8 cellular contexts compared by ENCODE assay signal in the genomic region with DNA sequence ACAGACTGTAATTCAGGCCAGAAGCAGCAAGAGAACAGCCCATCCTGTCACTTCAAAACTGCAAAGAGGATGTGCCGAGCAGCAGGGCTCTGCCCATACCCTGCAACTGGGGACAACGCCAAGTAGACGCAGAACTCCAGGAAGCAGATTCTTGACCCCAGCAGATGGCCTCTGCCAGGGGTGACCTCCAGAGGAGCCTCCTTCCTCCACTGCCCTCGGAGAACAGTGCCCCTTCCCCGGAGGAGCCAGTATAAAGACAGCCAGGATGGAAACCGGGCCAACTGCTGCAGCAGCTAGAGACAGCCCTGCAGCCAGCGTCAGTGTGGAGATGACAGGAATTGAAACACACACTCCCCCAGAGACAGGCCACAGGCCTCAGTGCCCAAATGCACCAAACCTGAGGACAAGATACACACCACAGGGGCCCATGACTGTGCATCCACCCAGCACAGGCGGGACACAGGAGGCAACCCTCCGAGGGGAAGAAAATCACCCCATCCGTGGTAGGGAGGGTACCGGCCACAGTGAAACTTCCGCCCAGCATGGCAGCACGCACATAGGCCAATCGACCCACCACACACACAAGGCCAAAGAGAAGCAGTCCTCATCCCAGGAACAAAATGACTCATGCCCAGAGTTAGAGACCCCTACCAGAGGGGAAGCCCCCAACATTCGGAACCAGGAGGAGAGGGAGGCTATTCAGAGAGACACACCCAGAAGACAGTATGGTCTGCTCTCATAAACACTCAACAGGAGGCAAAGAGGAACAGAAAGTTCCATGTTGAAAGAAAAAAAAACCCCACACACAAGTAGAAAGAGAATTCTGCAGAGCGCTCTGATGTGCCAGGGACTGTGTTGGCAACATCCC. TPM values are rescaled to one million over a fixed set of nuclear protein-coding genes. Genes with fewer than 3 reads are reported as not detected.
DNase-seq lines count a peak whose midpoint lies in the region; ATAC-seq and TF ChIP-seq lines count a peak whose summit lies in the region.

No MANE protein-coding gene starts in this region.

- no peak for TF ChIP-seq CTCF in HL-60 (IDR thresholded peaks at IDR 0.05; ENCODE audit: insufficient read depth, low read length)

- H3K27ac Mint-ChIP-seq in CD4-positive, CD25-positive, alpha-beta regulatory T cell, result peak overlapping the region; percentile 88 to 95 (median 92)
- H3K27ac Mint-ChIP-seq in activated naive CD8-positive, alpha-beta T cell treated with anti-CD3 and anti-CD28 coated beads, Interleukin-2, amount 10 ng/mL, durations not matched to agents 7 days and 5 days, result peak overlapping the region; percentile 67

- H3K4me3 Mint-ChIP-seq in CD4-positive, CD25-positive, alpha-beta regulatory T cell, result peak overlapping the region; percentile 96 to 99 (median 98)
- H3K4me3 Mint-ChIP-seq in activated naive CD8-positive, alpha-beta T cell treated with anti-CD3 and anti-CD28 coated beads, Interleukin-2, amount 10 ng/mL, durations not matched to agents 7 days and 5 days, result peak overlapping the region; percentile 5

- H3K27me3 ChIP-seq in CD4-positive, CD25-positive, alpha-beta regulatory T cell (ENCODE audit: control insufficient read depth, insufficient read depth, low read length), result no peaks in the 10 kb centered on the region
- H3K27me3 ChIP-seq in HL-60 (ENCODE audit: insufficient read depth, poor library complexity, severe bottlenecking), result no peaks in the 10 kb centered on the region

- POLR2A ChIA-PET in activated naive CD8-positive, alpha-beta T cell treated with anti-CD3 and anti-CD28 coated beads, Interleukin-2, amount 10 ng/mL, durations not matched to agents 7 days and 5 days (lab: Charles Lee), result no interaction called here

- H3K4me3 ChIP-seq in CD4-positive, CD25-positive, alpha-beta regulatory T cell (ENCODE audit: low read depth, low read length), result peak overlapping the region; percentile 84
- peak overlapping the region; percentile 23 for H3K4me3 ChIP-seq in HL-60 (replicated peaks; ENCODE audit: insufficient read depth, low read length)

- peaks cover 7 to 76% (median 41%) of the 10 kb centered on the region in 4 donors for H3K4me1 Mint-ChIP-seq in CD4-positive, CD25-positive, alpha-beta regulatory T cell
- H3K4me1 Mint-ChIP-seq in activated naive CD8-positive, alpha-beta T cell treated with anti-CD3 and anti-CD28 coated beads, Interleukin-2, amount 10 ng/mL, durations not matched to agents 7 days and 5 days, result peaks cover 48% of the 10 kb centered on the region

- H3K36me3 ChIP-seq in CD4-positive, CD25-positive, alpha-beta regulatory T cell (ENCODE audit: control insufficient read depth, insufficient read depth, low read length), result peaks cover 8% of the 10 kb centered on the region

- H3K27ac ChIP-seq in CD4-positive, CD25-positive, alpha-beta regulatory T cell (ENCODE audit: insufficient read depth, low read length, poor library complexity, severe bottlenecking), result peak overlapping the region; percentile 88
- H3K27ac ChIP-seq in HL-60 (replicated peaks), result no peak overlapping the region

- no peaks in the 10 kb centered on the region for H3K9me3 ChIP-seq in CD4-positive, CD25-positive, alpha-beta regulatory T cell (ENCODE audit: control insufficient read depth in 2 of 2, low read length in 2 of 2)

- no peaks in the 10 kb centered on the region for H3K27me3 Mint-ChIP-seq in CD4-positive, CD25-positive, alpha-beta regulatory T cell
- peaks cover 2% of the 10 kb centered on the region for H3K27me3 Mint-ChIP-seq in activated naive CD8-positive, alpha-beta T cell treated with anti-CD3 and anti-CD28 coated beads, Interleukin-2, amount 10 ng/mL, durations not matched to agents 7 days and 5 days

- peaks cover 69% of the 10 kb centered on the region for H3K4me1 ChIP-seq in CD4-positive, CD25-positive, alpha-beta regulatory T cell (ENCODE audit: control insufficient read depth, insufficient read depth, low read length, poor library complexity, severe bottlenecking)

- peaks cover 9% of the 10 kb centered on the region for H3K36me3 Mint-ChIP-seq in CD4-positive, CD25-positive, alpha-beta regulatory T cell
- peaks cover 5% of the 10 kb centered on the region for H3K36me3 Mint-ChIP-seq in activated naive CD8-positive, alpha-beta T cell treated with anti-CD3 and anti-CD28 coated beads, Interleukin-2, amount 10 ng/mL, durations not matched to agents 7 days and 5 days

- peak in 1 of 3 donors; percentile 47 for DNase-seq in CD4-positive, CD25-positive, alpha-beta regulatory T cell
- DNase-seq in HL-60 (ENCODE audit: low read depth in 1 of 2, low spot score in 1 of 2) (no peak), medulla oblongata (ENCODE audit: extremely low spot score) (peak; percentile 49), NCI-H1436 (lab: John Stamatoyannopoulos, UW) (no peak), superior temporal gyrus (ENCODE audit: extremely low spot score) (no peak)
- DNase-seq in activated naive CD8-positive, alpha-beta T cell treated with anti-CD3 and anti-CD28 coated beads, Interleukin-2, amount 10 ng/mL, durations not matched to agents 7 days and 5 days, result no peak

- peak; percentile 4 to 6 for ATAC-seq in CD4-positive, CD25-positive, alpha-beta regulatory T cell (ENCODE audit: low read depth in 2 of 2)
- peak; percentile 62 for ATAC-seq in GM19395 (IDR thresholded peaks at IDR 0.05; ENCODE audit: unreplicated experiment)
- ATAC-seq in activated naive CD8-positive, alpha-beta T cell treated with anti-CD3 and anti-CD28 coated beads, Interleukin-2, amount 10 ng/mL, durations not matched to agents 7 days and 5 days (ENCODE audit: low read depth), result no peak
- no peak for ATAC-seq in HG03378 (IDR thresholded peaks at IDR 0.05; ENCODE audit: unreplicated experiment)

- H3K9me3 Mint-ChIP-seq in CD4-positive, CD25-positive, alpha-beta regulatory T cell, result peaks cover 0 to 2% (median 0%) of the 10 kb centered on the region in 7 donors
- H3K9me3 Mint-ChIP-seq in activated naive CD8-positive, alpha-beta T cell treated with anti-CD3 and anti-CD28 coated beads, Interleukin-2, amount 10 ng/mL, durations not matched to agents 7 days and 5 days, result no peaks in the 10 kb centered on the region

RNA-seq across cellular contexts. Expression of a gene that starts 5.6 kb away (rescaled TPM):
- total RNA-seq in CD4-positive, CD25-positive, alpha-beta regulatory T cell, result 852 TPM
- 10 to 100 TPM; 22.3 to 59.3 (median 39.5) TPM for polyA plus RNA-seq in CD4-positive, CD25-positive, alpha-beta regulatory T cell
- total RNA-seq in activated naive CD8-positive, alpha-beta T cell treated with anti-CD3 and anti-CD28 coated beads, Interleukin-2, amount 10 ng/mL, durations not matched to agents 7 days and 5 days, result 100 to 1,000 TPM; 278 to 344 TPM

RNA-seq across cellular contexts. Expression of a gene that starts 32.7 kb away (rescaled TPM):
- 1,198 TPM for total RNA-seq in CD4-positive, CD25-positive, alpha-beta regulatory T cell
- polyA plus RNA-seq in CD4-positive, CD25-positive, alpha-beta regulatory T cell, result 1,000 to 10,000 TPM in 3 of 4 donors, 100 to 1,000 TPM in 1; 775 to 1,680 (median 1,413) TPM
- total RNA-seq in activated naive CD8-positive, alpha-beta T cell treated with anti-CD3 and anti-CD28 coated beads, Interleukin-2, amount 10 ng/mL, durations not matched to agents 7 days and 5 days, result 1,000 to 10,000 TPM; 1,132 to 1,152 TPM

RNA-seq across cellular contexts. Expression of a gene that starts 50.3 kb away (rescaled TPM):
- 22.0 TPM for total RNA-seq in CD4-positive, CD25-positive, alpha-beta regulatory T cell
- 10 to 100 TPM in 3 of 4 donors, 1 to 10 TPM in 1; 6.5 to 11.9 (median 10.9) TPM for polyA plus RNA-seq in CD4-positive, CD25-positive, alpha-beta regulatory T cell
- total RNA-seq in activated naive CD8-positive, alpha-beta T cell treated with anti-CD3 and anti-CD28 coated beads, Interleukin-2, amount 10 ng/mL, durations not matched to agents 7 days and 5 days, result 10 to 100 TPM; 27.2 to 38.2 TPM

Comparison
In these comparisons a context has a peak if more than half of its experiments do, and no peak if none do; other contexts are left out.
1. ATAC-seq: peak in CD4-positive, CD25-positive, alpha-beta regulatory T cell (2 of 2) and GM19395 (single experiment); none in activated naive CD8-positive, alpha-beta T cell treated with anti-CD3 and anti-CD28 coated beads, Interleukin-2, amount 10 ng/mL, durations not matched to agents 7 days and 5 days (single experiment) and HG03378 (single experiment).